ENCODE assay signal across 8 cellular contexts in the genomic region with DNA sequence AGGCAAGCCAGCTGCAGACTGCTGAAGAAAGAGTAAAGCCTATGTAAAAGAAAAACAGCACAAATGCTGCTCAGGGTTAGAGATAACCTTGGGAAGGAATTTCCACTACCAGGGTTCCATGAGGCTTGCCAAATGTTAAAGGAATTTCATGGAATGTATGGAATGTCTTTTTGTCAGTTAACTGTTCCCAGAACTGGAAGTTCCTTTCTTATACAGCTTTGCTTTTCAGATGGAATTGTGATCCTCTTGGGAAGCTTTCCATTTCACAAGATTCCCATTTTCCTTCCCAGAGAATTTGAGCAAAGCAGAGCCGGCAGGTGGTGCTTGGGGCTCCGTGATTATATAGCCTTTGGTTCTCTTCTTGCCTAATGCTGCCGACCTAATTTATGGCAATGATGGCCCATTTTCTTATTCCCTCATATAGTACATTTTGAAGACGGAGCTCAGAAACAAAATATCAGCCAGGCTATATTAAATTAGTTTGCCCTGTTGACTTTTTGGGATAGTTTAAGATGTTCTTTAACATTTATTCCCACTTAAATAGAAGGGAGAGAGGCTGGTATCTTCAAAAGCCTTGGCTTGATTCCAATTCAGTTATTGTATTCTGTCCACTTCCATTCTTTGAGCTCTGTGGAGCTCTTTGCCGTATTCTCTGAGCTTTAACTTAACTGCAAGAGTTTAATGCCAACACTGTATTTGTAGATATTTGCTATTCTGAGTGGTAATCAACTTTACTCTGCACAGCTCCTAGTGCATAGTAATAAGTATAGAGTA.
A peak's percentile ranks its signal among the peaks of the same experiment; 100 is the strongest.
DNase-seq lines count a peak whose midpoint lies in the region; ATAC-seq, FAIRE-seq and TF ChIP-seq lines count a peak whose summit lies in the region.

No MANE protein-coding gene starts in this region.

- H3K4me3 ChIP-seq in astrocyte of the spinal cord (ENCODE audit: low read depth, low read length): no peak overlapping the region
- peak overlapping the region; percentile 48; the same call in 1 of the 2 replicates for H3K4me3 ChIP-seq in iPS-20b (ENCODE audit: low read length)

- peak overlapping the region; percentile 75 for H3K27ac ChIP-seq in iPS-20b (ENCODE audit: low read length)

- no peaks in the 10 kb centered on the region for H3K36me3 ChIP-seq in iPS-20b (ENCODE audit: insufficient read depth, low read depth, low read length)

- in situ Hi-C loops in astrocyte of the spinal cord (cut with HindIII; ENCODE audit: low sequenced_read_pairs): no loop called here

- peak; percentile 94 for FAIRE-seq in A204.1 (lab: Jason Lieb, UNC)

- TF ChIP-seq CTCF in astrocyte of the spinal cord (IDR thresholded peaks at IDR 0.05; ENCODE audit: low read depth, low read length): peak; percentile 13

- no peaks in the 10 kb centered on the region for H3K27me3 ChIP-seq in iPS-20b (ENCODE audit: insufficient read depth, low read length)

- DNase-seq in HS-27A (ENCODE audit: low read depth) (peak; percentile 76), astrocyte of the spinal cord (ENCODE audit: low read depth, low spot score) (peak; percentile 54), NCI-H2196 treated with DMSO at 0.1 percent for 48 hours (lab: John Stamatoyannopoulos, UW; ENCODE audit: unreplicated experiment) (no peak), RKO (ENCODE audit: low spot score) (no peak)

- H3K4me1 ChIP-seq in iPS-20b (ENCODE audit: insufficient read depth, low read length): peaks cover 54% of the 10 kb centered on the region

- peak overlapping the region; percentile 58; the same call in 1 of the 2 replicates for H3K9ac ChIP-seq in iPS-20b (ENCODE audit: low read depth, low read length)

- ATAC-seq in GM19023 (IDR thresholded peaks at IDR 0.05; ENCODE audit: unreplicated experiment): no peak
- no peak for ATAC-seq in HG02588 (IDR thresholded peaks at IDR 0.05; ENCODE audit: unreplicated experiment)

- H3K9me3 ChIP-seq in iPS-20b (ENCODE audit: insufficient read depth, low read depth, low read length): no peaks in the 10 kb centered on the region

Comparison
In these comparisons a context has a peak if more than half of its experiments do, and no peak if none do; other contexts are left out.
1. DNase-seq: peak in HS-27A (single experiment) and astrocyte of the spinal cord (single experiment); none in NCI-H2196 treated with DMSO at 0.1 percent for 48 hours (single experiment) and RKO (single experiment).